23 cellular contexts compared by ENCODE assay signal in genomic region chr3:178625053-178625600, GRCh38.
DNase-seq lines count a peak whose midpoint lies in the region; ATAC-seq and TF ChIP-seq lines count a peak whose summit lies in the region.
"Had no signal": no experiment of that assay in that cellular context is flagged by ENCODE, and none has a peak within 500 bp of the region (broad histone marks: within the 10 kb centered on the region; RNA-seq: fewer than 3 reads in every experiment).

No MANE protein-coding gene starts in this region.

- H3K4me1 ChIP-seq in spleen = no peaks in the 10 kb centered on the region
- no peaks in the 10 kb centered on the region for H3K4me1 ChIP-seq in aorta (ENCODE audit: control insufficient read depth in 1 of 2, insufficient read depth in 2 of 2, low read length in 2 of 2)
- H3K4me1 ChIP-seq: A549; BE2C; BLaER1 treated with 17β-estradiol and CSF1 and Interleukin-3, amounts not matched to agents 10 nM and 100 nM had no signal

- peak; percentile 58 for ATAC-seq in stimulated activated naive CD8-positive, alpha-beta T cell treated with anti-CD3 and anti-CD28 coated beads, Interleukin-15, amount 100 ng/mL, for 72 hours
- no peak for ATAC-seq in stimulated activated naive CD8-positive, alpha-beta T cell treated with anti-CD3 and anti-CD28 coated beads, Interleukin-15, Interleukin-2, amounts not matched to agents 100 U/mL and 50 U/mL, for 24 hours
- peak; percentile 38 for ATAC-seq in aorta (ENCODE audit: low FRiP score)
- ATAC-seq: A549, GM12878, GM23338, HCT116 had no signal

- no peak overlapping the region for H3K4me3 ChIP-seq in spleen
- H3K4me3 ChIP-seq in aorta (ENCODE audit: low read length in 2 of 2) = no peak overlapping the region
- H3K4me3 ChIP-seq: A549; BLaER1 treated with 17β-estradiol and CSF1 and Interleukin-3, amounts not matched to agents 10 nM and 100 nM; GM12878; GM23338 had no signal

- intact Hi-C loops in spleen (cut with DNase I; ENCODE audit: low total_unique reads) = no loop called here
- intact Hi-C loops in aorta (cut with DNase I) = no loop called here

- H3K4me1 Mint-ChIP-seq in stimulated activated naive CD8-positive, alpha-beta T cell treated with anti-CD3 and anti-CD28 coated beads, Interleukin-15, amount 100 ng/mL, for 72 hours = no peaks in the 10 kb centered on the region
- H3K4me1 Mint-ChIP-seq: CD14-positive monocyte; CD8-positive, alpha-beta memory T cell had no signal

- no peak overlapping the region for H3K27ac Mint-ChIP-seq in stimulated activated naive CD8-positive, alpha-beta T cell treated with anti-CD3 and anti-CD28 coated beads, Interleukin-15, amount 100 ng/mL, for 72 hours
- H3K27ac Mint-ChIP-seq: CD4-positive, alpha-beta T cell; CD8-positive, alpha-beta memory T cell; GM23338; H9 had no signal

- no peaks in the 10 kb centered on the region for H3K27me3 Mint-ChIP-seq in stimulated activated naive CD8-positive, alpha-beta T cell treated with anti-CD3 and anti-CD28 coated beads, Interleukin-15, amount 100 ng/mL, for 72 hours
- H3K27me3 Mint-ChIP-seq: CD4-positive, alpha-beta T cell; CD8-positive, alpha-beta memory T cell had no signal

- no peaks in the 10 kb centered on the region for H3K9me3 Mint-ChIP-seq in stimulated activated naive CD8-positive, alpha-beta T cell treated with anti-CD3 and anti-CD28 coated beads, Interleukin-15, amount 100 ng/mL, for 72 hours
- H3K9me3 Mint-ChIP-seq: CD4-positive, alpha-beta T cell; GM23338; H9 had no signal

- H3K27ac ChIP-seq in spleen (no peak overlapping the region), aorta (ENCODE audit: low read depth in 1 of 2, low read length in 2 of 2) (no peak overlapping the region)
- H3K27ac ChIP-seq: A549; BLaER1 treated with 17β-estradiol and CSF1 and Interleukin-3, amounts not matched to agents 10 nM and 100 nM had no signal

- no peak for TF ChIP-seq POLR2A in spleen (IDR thresholded peaks at IDR 0.05)

- 87 to 96% (median 89%) methylated on average over 7 of the region's 7 CpGs for WGBS in spleen, 5 donors
- 92 to 98% methylated on average over 7 of the region's 7 CpGs for WGBS in aorta, 2 donors

- H3K36me3 ChIP-seq in spleen (no peaks in the 10 kb centered on the region), aorta (ENCODE audit: control insufficient read depth in 1 of 2, insufficient read depth in 2 of 2, low read length in 1 of 2) (no peaks in the 10 kb centered on the region)
- H3K36me3 ChIP-seq: BE2C; BLaER1 treated with 17β-estradiol and CSF1 and Interleukin-3, amounts not matched to agents 10 nM and 100 nM had no signal

- H3K27me3 ChIP-seq in spleen (replicated peaks in 1 of 7) (no peaks in the 10 kb centered on the region), aorta (ENCODE audit: control insufficient read depth in 1 of 2, insufficient read depth in 2 of 2, low read length in 1 of 2) (no peaks in the 10 kb centered on the region)
- H3K27me3 ChIP-seq: BE2C; BLaER1 treated with 17β-estradiol and CSF1 and Interleukin-3, amounts not matched to agents 10 nM and 100 nM had no signal

- no peak for DNase-seq in stimulated activated naive CD8-positive, alpha-beta T cell treated with anti-CD3 and anti-CD28 coated beads, Interleukin-15, amount 100 ng/mL, for 72 hours
- DNase-seq in stimulated activated naive CD8-positive, alpha-beta T cell treated with anti-CD3 and anti-CD28 coated beads, Interleukin-15, Interleukin-2, amounts not matched to agents 100 U/mL and 50 U/mL, for 24 hours = no peak
- DNase-seq in spleen (peak; percentile 62), aorta (no peak), retina (no peak), NCI-H1417 (lab: John Stamatoyannopoulos, UW) (no peak)
- DNase-seq: 8988T; ACHN; AML-193; BE2C; CD4-positive, alpha-beta T cell; CD8-positive, alpha-beta memory T cell; DMS 273 treated with DMSO at 0.1 percent for 48 hours; DMS79; EL; GDM1; H9 had no signal

- TF ChIP-seq CTCF in spleen (IDR thresholded peaks at IDR 0.05 in 8 of 11, conservative IDR thresholded peaks at IDR 0.05 in 3 of 11) = no peak

- H3K9me3 ChIP-seq in spleen (no peaks in the 10 kb centered on the region), aorta (ENCODE audit: control insufficient read depth, low read length) (no peaks in the 10 kb centered on the region)
- H3K9me3 ChIP-seq: A549, BE2C had no signal

- H3K4me3 Mint-ChIP-seq in stimulated activated naive CD8-positive, alpha-beta T cell treated with anti-CD3 and anti-CD28 coated beads, Interleukin-15, amount 100 ng/mL, for 72 hours = no peak overlapping the region
- H3K4me3 Mint-ChIP-seq: CD14-positive monocyte; CD4-positive, alpha-beta T cell; CD8-positive, alpha-beta memory T cell; GM23338; H9 had no signal
